Comparison of ENCODE assay signal across 20 cellular contexts in the genomic region with DNA sequence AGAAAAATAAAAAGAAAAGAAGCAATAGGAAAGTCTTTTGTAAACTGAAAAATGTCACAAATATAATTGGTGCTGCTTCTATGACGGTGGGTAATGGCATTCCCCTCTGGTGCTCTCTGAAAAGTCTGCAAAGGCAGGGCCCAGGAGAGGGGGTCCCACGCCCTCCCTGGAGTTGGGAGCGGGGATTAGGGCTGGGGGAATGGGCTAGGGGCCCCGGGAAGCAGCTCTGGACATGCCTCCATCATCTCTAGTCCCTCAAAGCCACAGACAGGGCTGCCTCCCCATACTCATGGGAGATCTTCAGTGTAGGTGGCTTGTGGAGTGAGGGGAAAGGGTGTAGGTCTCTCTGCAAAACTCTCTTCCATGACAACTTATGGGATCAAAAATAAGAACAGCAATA. TPM values are rescaled to one million over a fixed set of nuclear protein-coding genes. Genes with fewer than 3 reads are reported as not detected.
DNase-seq lines count a peak whose midpoint lies in the region; TF ChIP-seq lines count a peak whose summit lies in the region.
"Had no signal": no experiment of that assay in that cellular context is flagged by ENCODE, and none has a peak within 500 bp of the region (broad histone marks: within the 10 kb centered on the region; RNA-seq: fewer than 3 reads in every experiment).

No MANE protein-coding gene starts in this region.

- BruUV-seq in PC-9 (replicated peaks; lab: Mats Ljungman, UMichigan) = no TSS peak

- no peaks in the 10 kb centered on the region for H3K79me2 ChIP-seq in PC-9 (ENCODE audit: low read depth)
- H3K79me2 ChIP-seq in hepatocyte = no peaks in the 10 kb centered on the region

- H3K27ac ChIP-seq in HEK293 (ENCODE audit: extremely low read depth, low read depth, low read length) (no peak overlapping the region), PC-9 (peak overlapping the region; percentile 69), epithelial cell of prostate (peak overlapping the region; percentile 68), hepatocyte (no peak overlapping the region)
- H3K27ac ChIP-seq: C4-2B had no signal

- CTCF ChIA-PET in HEK293 (lab: Yijun Ruan, JAX) (interaction anchor here (1.0 kb wide), 1 partner anchor 10 kb away, joined by 3 read pairs; no protein-coding TSS in a partner anchor), PC-9 (lab: Charles Lee) (no interaction called here)

- peak overlapping the region; percentile 97 for H3K27ac Mint-ChIP-seq in type B pancreatic cell
- H3K27ac Mint-ChIP-seq: CD8-positive, alpha-beta T cell; GM23338; HFFc6 had no signal

- intact Hi-C loops in PC-9 (cut with micrococcal nuclease; ENCODE audit: unreplicated experiment) = no loop called here

- H3K4me3 Mint-ChIP-seq in type B pancreatic cell = no peak overlapping the region
- H3K4me3 Mint-ChIP-seq: CD8-positive, alpha-beta T cell; GM23338; HFFc6 had no signal

- H3K4me3 ChIP-seq in HEK293 (ENCODE audit: low read depth, low read length) = no peak overlapping the region
- H3K4me3 ChIP-seq in PC-9 = no peak overlapping the region
- no peak overlapping the region for H3K4me3 ChIP-seq in hepatocyte
- H3K4me3 ChIP-seq: A549, GM23338, HAP-1 had no signal

- H3K4me2 ChIP-seq in PC-9 = no peak overlapping the region
- H3K4me2 ChIP-seq in hepatocyte = no peak overlapping the region
- H3K4me2 ChIP-seq: A549, GM23338 had no signal

- no peaks in the 10 kb centered on the region for H3K36me3 Mint-ChIP-seq in type B pancreatic cell
- H3K36me3 Mint-ChIP-seq: CD8-positive, alpha-beta T cell had no signal

- WGBS in hepatocyte (ENCODE audit: low lambda C conversion rate, missing lambda C conversion rate) = 60% methylated on average over 4 of the region's 4 CpGs

- no peak overlapping the region for H2AFZ ChIP-seq in PC-9
- no peak overlapping the region for H2AFZ ChIP-seq in hepatocyte
- H2AFZ ChIP-seq: GM23338 had no signal

- H4K20me1 ChIP-seq in PC-9 (ENCODE audit: insufficient read depth) = no peaks in the 10 kb centered on the region
- H4K20me1 ChIP-seq in hepatocyte (ENCODE audit: insufficient read depth, poor library complexity, severe bottlenecking) = no peaks in the 10 kb centered on the region

- DNase-seq in PC-9 (no peak), epithelial cell of prostate (ENCODE audit: low read depth, low spot score) (no peak), type B pancreatic cell (ENCODE audit: extremely low spot score, unreplicated experiment) (no peak), hepatocyte (ENCODE audit: low spot score) (no peak), SHP77 (lab: John Stamatoyannopoulos, UW) (no peak)
- DNase-seq in activated naive CD4-positive, alpha-beta T cell (lab: John Stamatoyannopoulos, UW) = no peak
- DNase-seq: BE2C; CD8-positive, alpha-beta T cell; COR-L47; DMS153; DMS79 treated with DMSO at 0.1 percent for 48 hours; EL; HFFc6 had no signal

- POLR2A ChIA-PET in HEK293 (lab: Yijun Ruan, JAX) (no interaction called here), PC-9 (lab: Charles Lee; ENCODE audit: unreplicated experiment) (no interaction called here)

- H3K27me3 Mint-ChIP-seq in type B pancreatic cell = peaks cover 22% of the 10 kb centered on the region

- H3F3A ChIP-seq in PC-9 (ENCODE audit: insufficient read depth, low read depth) = peaks cover 23% of the 10 kb centered on the region; the same call in 1 of the 2 replicates

- H3K36me3 ChIP-seq in HEK293 (ENCODE audit: control insufficient read depth in 2 of 2, insufficient read depth in 1 of 2, low read length in 2 of 2) = no peaks in the 10 kb centered on the region
- no peaks in the 10 kb centered on the region for H3K36me3 ChIP-seq in PC-9 (ENCODE audit: low read depth)
- H3K36me3 ChIP-seq in hepatocyte (replicated peaks; ENCODE audit: insufficient read depth, low read depth) = no peaks in the 10 kb centered on the region
- H3K36me3 ChIP-seq: BE2C, HAP-1 had no signal

- H3K27me3 ChIP-seq in PC-9 (ENCODE audit: insufficient read depth, low read depth) = no peaks in the 10 kb centered on the region
- H3K27me3 ChIP-seq in hepatocyte = no peaks in the 10 kb centered on the region
- H3K27me3 ChIP-seq: BE2C had no signal

- H3K9me2 ChIP-seq in PC-9 (ENCODE audit: insufficient read depth) (no peaks in the 10 kb centered on the region), hepatocyte (replicated peaks; ENCODE audit: insufficient read depth) (no peaks in the 10 kb centered on the region)

- TF ChIP-seq CTCF in HEK293 (tag by site-specific recombination; IDR thresholded peaks at IDR 0.05) (no peak), PC-9 (conservative IDR thresholded peaks at IDR 0.05) (no peak), type B pancreatic cell (conservative IDR thresholded peaks at IDR 0.05) (no peak), hepatocyte (IDR thresholded peaks at IDR 0.05; ENCODE audit: poor library complexity) (no peak)

- H3K4me1 ChIP-seq in HEK293 (ENCODE audit: control insufficient read depth, insufficient read depth, low read length) = no peaks in the 10 kb centered on the region
- H3K4me1 ChIP-seq in PC-9 (replicated peaks; ENCODE audit: insufficient read depth) = peaks cover 51% of the 10 kb centered on the region
- H3K4me1 ChIP-seq in hepatocyte (ENCODE audit: insufficient read depth) = no peaks in the 10 kb centered on the region
- H3K4me1 ChIP-seq: BE2C, HAP-1 had no signal

- H3K9me3 Mint-ChIP-seq in type B pancreatic cell = peaks cover 4% of the 10 kb centered on the region
- H3K9me3 Mint-ChIP-seq: CD8-positive, alpha-beta T cell; GM23338; HFFc6 had no signal

- H3K9me3 ChIP-seq in HEK293 (ENCODE audit: control insufficient read depth, insufficient read depth, low read depth, low read length) (no peaks in the 10 kb centered on the region), PC-9 (ENCODE audit: insufficient read depth, low read depth) (no peaks in the 10 kb centered on the region), hepatocyte (ENCODE audit: low read depth) (no peaks in the 10 kb centered on the region)
- H3K9me3 ChIP-seq: A549, BE2C, HAP-1 had no signal

- no peaks in the 10 kb centered on the region for H3K4me1 Mint-ChIP-seq in type B pancreatic cell (ENCODE audit: unreplicated experiment)
- H3K4me1 Mint-ChIP-seq: GM23338 had no signal

TF ChIP-seq in HEK293, 187 proteins besides CTCF, POLR2A, EP300 and RAD21:
- no peak for TF ChIP-seq FEZF1 (tag by site-specific recombination; IDR thresholded peaks at IDR 0.05)
- TF ChIP-seq ZBTB20 (tag by site-specific recombination; IDR thresholded peaks at IDR 0.05) = peak; percentile 44; the same call in 1 of the 2 replicates

RNA-seq across cellular contexts. Expression of gene RHCG, which starts 7.8 kb away (rescaled TPM):
- 0.26 and 0.60 TPM in 2 replicates for total RNA-seq in PC-9 (2021)
- 13.4 and 22.4 TPM in 2 replicates for total RNA-seq in type B pancreatic cell (ENCODE audit: low replicate concordance)
- 1.1 and 3.1 TPM in 2 replicates for total RNA-seq in hepatocyte
- polyA plus RNA-seq in hepatocyte = 1.7 and 4.1 TPM in 2 replicates
- total RNA-seq: CD8-positive, alpha-beta T cell; HepG2; HFFc6 had no signal
- polyA plus RNA-seq: AG04450, HepG2 had no signal

Comparison
In these comparisons a context has a peak if more than half of its experiments do, and no peak if none do; other contexts are left out.
1. H3K27ac ChIP-seq: peak in PC-9 (single experiment) and epithelial cell of prostate (single experiment); none in HEK293 (single experiment) and hepatocyte (single experiment).